10 cellular contexts compared by ENCODE assay signal in genomic region chr17:50564916-50565315, GRCh38. TPM values are rescaled to one million over a fixed set of nuclear protein-coding genes. Genes with fewer than 3 reads are reported as not detected.
DNase-seq lines count a peak whose midpoint lies in the region; FAIRE-seq and TF ChIP-seq lines count a peak whose summit lies in the region.
"Had no signal": no experiment of that assay in that cellular context is flagged by ENCODE, and none has a peak within 500 bp of the region (broad histone marks: within the 10 kb centered on the region; RNA-seq: fewer than 3 reads in every experiment).

No MANE protein-coding gene starts in this region.

- H3K27ac ChIP-seq in neural cell (ENCODE audit: low read length) = peak overlapping the region; percentile 94

- H3K9ac ChIP-seq in neural cell (ENCODE audit: low read length) = peak overlapping the region; percentile 65

- H3K27me3 ChIP-seq in BE2C (peaks cover 33% of the 10 kb centered on the region), MG63 (peaks cover 30% of the 10 kb centered on the region), neural cell (ENCODE audit: insufficient read depth, low read depth, low read length) (peaks cover 28% of the 10 kb centered on the region)

- no peak overlapping the region for H2AFZ ChIP-seq in neural cell (ENCODE audit: low read depth, low read length)

- no peak for TF ChIP-seq RAD21 in neural cell (conservative IDR thresholded peaks at IDR 0.05)

- FAIRE-seq in D721Med (lab: Jason Lieb, UNC) = no peak

- H3K4me1 ChIP-seq in BE2C = peaks cover 20% of the 10 kb centered on the region

- TF ChIP-seq EP300 in neural cell (conservative IDR thresholded peaks at IDR 0.05; ENCODE audit: poor library complexity, severe bottlenecking) = no peak

- no peaks in the 10 kb centered on the region for H3K9me2 ChIP-seq in neural cell (ENCODE audit: insufficient read depth, low read length)

- H4K20me1 ChIP-seq in neural cell (ENCODE audit: insufficient read depth) = no peaks in the 10 kb centered on the region

- DNase-seq in BE2C = peak; percentile 51
- peak; percentile 64 for DNase-seq in MG63
- DNase-seq in dermis blood vessel endothelial cell = peak; percentile 20
- DNase-seq in middle frontal gyrus (ENCODE audit: extremely low spot score, low spot score) = no peak
- no peak for DNase-seq in mesenteric fat pad (ENCODE audit: low spot score)
- no peak for DNase-seq in HK-2 (ENCODE audit: unreplicated experiment)
- no peak for DNase-seq in D721Med (ENCODE audit: insufficient read length, low spot score)
- DNase-seq: activated T-cell treated with anti-CD3 and anti-CD28 coated beads, Interleukin-2, amount 50 U/mL, for 4 hours; NCI-H510A treated with DMSO at 0.1 percent for 48 hours had no signal

- H3K36me3 ChIP-seq in BE2C = no peaks in the 10 kb centered on the region
- H3K36me3 ChIP-seq in MG63 = no peaks in the 10 kb centered on the region
- no peaks in the 10 kb centered on the region for H3K36me3 ChIP-seq in neural cell (ENCODE audit: insufficient read depth, low read length)

- no peaks in the 10 kb centered on the region for H3F3A ChIP-seq in neural cell (ENCODE audit: insufficient read depth, low read length, poor library complexity, severe bottlenecking)

- H3K4me3 ChIP-seq in BE2C (ENCODE audit: low read depth, low read length) (no peak overlapping the region), MG63 (no peak overlapping the region), neural cell (ENCODE audit: low read length) (peak overlapping the region; percentile 87)

- no peaks in the 10 kb centered on the region for H3K79me2 ChIP-seq in neural cell (replicated peaks; ENCODE audit: insufficient read depth, low read length)

- peak overlapping the region; percentile 71 for H3K4me2 ChIP-seq in neural cell (ENCODE audit: low read length)

- H3K9me3 ChIP-seq in BE2C (no peaks in the 10 kb centered on the region; the same call in 1 of the 2 replicates), MG63 (no peaks in the 10 kb centered on the region), neural cell (ENCODE audit: low read length) (no peaks in the 10 kb centered on the region)

- TF ChIP-seq CTCF in BE2C (IDR thresholded peaks at IDR 0.05; ENCODE audit: low read depth, low read length) (no peak), neural cell (IDR thresholded peaks at IDR 0.05; ENCODE audit: poor library complexity, severe bottlenecking) (no peak), D721Med (IDR thresholded peaks at IDR 0.05; ENCODE audit: insufficient read depth, missing control alignments) (no peak)

TF ChIP-seq in neural cell, 6 proteins besides CTCF, POLR2A, EP300 and RAD21:
- TF ChIP-seq MXI1 (conservative IDR thresholded peaks at IDR 0.05; ENCODE audit: poor library complexity, severe bottlenecking) (no peak), REST (IDR thresholded peaks at IDR 0.05; ENCODE audit: borderline replicate concordance) (no peak), POLR2AphosphoS5 (IDR thresholded peaks at IDR 0.05) (no peak), TAF1 (IDR thresholded peaks at IDR 0.05; ENCODE audit: low read depth) (no peak), SMC3 (conservative IDR thresholded peaks at IDR 0.05; ENCODE audit: poor library complexity) (no peak), EZH2 (IDR thresholded peaks at IDR 0.05; ENCODE audit: borderline replicate concordance, insufficient read depth, low read length, poor library complexity, severe bottlenecking) (no peak)
TF ChIP-seq in neural cell: peak in this region for 0.

RNA-seq across cellular contexts. Expression of gene CACNA1G, which starts 4.4 kb away (rescaled TPM):
- 0.14 TPM for polyA plus RNA-seq in BE2C (2012; ENCODE audit: insufficient read depth, insufficient read length, low read depth)
- not detected in 2 replicates for total RNA-seq in MG63 (2014; rRNA removed; shearing (Covaris generic); ENCODE audit: low replicate concordance)
- total RNA-seq in dermis blood vessel endothelial cell (not detected in 2 replicates), mesenteric fat pad (0.58 TPM)
- polyA plus RNA-seq in neural cell = 10.9 and 11.0 TPM in 2 replicates
- 24.1 and 28.0 TPM in 2 replicates for polyA minus RNA-seq in neural cell

RNA-seq across cellular contexts. Expression of gene SPATA20, which starts 17.9 kb away (rescaled TPM):
- 107 TPM for polyA plus RNA-seq in BE2C (2012; ENCODE audit: insufficient read depth, insufficient read length, low read depth)
- 52.1 and 59.6 TPM in 2 replicates for total RNA-seq in MG63 (2014; rRNA removed; shearing (Covaris generic); ENCODE audit: low replicate concordance)
- total RNA-seq in dermis blood vessel endothelial cell (36.8 and 43.6 TPM in 2 replicates), mesenteric fat pad (22.3 TPM)
- polyA plus RNA-seq in neural cell = 48.1 and 53.5 TPM in 2 replicates
- 21.6 and 24.1 TPM in 2 replicates for polyA minus RNA-seq in neural cell

RNA-seq across cellular contexts. Expression of gene EPN3, which starts 32.4 kb away (rescaled TPM):
- polyA plus RNA-seq in BE2C (2012; ENCODE audit: insufficient read depth, insufficient read length, low read depth) = 0.52 TPM
- not detected in 2 replicates for total RNA-seq in MG63 (2014; rRNA removed; shearing (Covaris generic); ENCODE audit: low replicate concordance)
- total RNA-seq in dermis blood vessel endothelial cell (under 0.01 TPM in 1 of 2 replicates, not detected in the other), mesenteric fat pad (not detected)
- not detected in 2 replicates for polyA plus RNA-seq in neural cell
- polyA minus RNA-seq in neural cell = 0.81 and 0.97 TPM in 2 replicates

RNA-seq across cellular contexts. Expression of gene MYCBPAP, which starts 56.7 kb away (rescaled TPM):
- polyA plus RNA-seq in BE2C (2012; ENCODE audit: insufficient read depth, insufficient read length, low read depth) = not detected
- not detected in 2 replicates for total RNA-seq in MG63 (2014; rRNA removed; shearing (Covaris generic); ENCODE audit: low replicate concordance)
- total RNA-seq in dermis blood vessel endothelial cell (0.34 and 0.42 TPM in 2 replicates), mesenteric fat pad (0.61 TPM)
- 0.34 and 0.35 TPM in 2 replicates for polyA plus RNA-seq in neural cell
- not detected in 2 replicates for polyA minus RNA-seq in neural cell

Comparison
In these comparisons a context has a peak if more than half of its experiments do, and no peak if none do; other contexts are left out.
1. DNase-seq: peak in BE2C (single experiment), MG63 (single experiment) and dermis blood vessel endothelial cell (single experiment); none in middle frontal gyrus (single experiment), mesenteric fat pad (single experiment), HK-2 (single experiment) and D721Med (single experiment).